In genomic region chr15:38994310-38994709, GRCh38 we compare ENCODE assay signal across 1 cellular context.
TF ChIP-seq lines count a peak whose summit lies in the region.

No MANE protein-coding gene starts in this region.

TF ChIP-seq in HepG2, 621 proteins besides CTCF, POLR2A, EP300 and RAD21 (continued from another document):
- no peak for TF ChIP-seq TEAD3 (CRISPR knock-in tag; optimal IDR thresholded peaks at IDR 0.05; ENCODE audit: borderline replicate concordance)
- no peak for TF ChIP-seq SMYD3 (CRISPR knock-in tag; IDR thresholded peaks at IDR 0.05)
- TF ChIP-seq ZNF44 (CRISPR knock-in tag; IDR thresholded peaks at IDR 0.05), result no peak
- TF ChIP-seq SETDB1 (CRISPR knock-in tag; IDR thresholded peaks at IDR 0.05; ENCODE audit: borderline replicate concordance), result no peak
- TF ChIP-seq HNRNPH1 (optimal IDR thresholded peaks at IDR 0.05; ENCODE audit: low read depth, low read length), result no peak
- TF ChIP-seq ZNF850 (CRISPR knock-in tag; conservative IDR thresholded peaks at IDR 0.05), result no peak
- no peak for TF ChIP-seq ZNF530 (CRISPR knock-in tag; IDR thresholded peaks at IDR 0.05; ENCODE audit: low read depth)
- no peak for TF ChIP-seq TAF15 (IDR thresholded peaks at IDR 0.05; ENCODE audit: low read depth, low read length, poor library complexity, severe bottlenecking)
- no peak for TF ChIP-seq KLF16 (CRISPR knock-in tag; IDR thresholded peaks at IDR 0.05)
- TF ChIP-seq ZNF75D (CRISPR knock-in tag; IDR thresholded peaks at IDR 0.05; ENCODE audit: borderline replicate concordance), result no peak
- no peak for TF ChIP-seq ZNF143 (CRISPR knock-in tag; IDR thresholded peaks at IDR 0.05)
- no peak for TF ChIP-seq ZGPAT (CRISPR knock-in tag; IDR thresholded peaks at IDR 0.05)
- TF ChIP-seq SMAD9 (CRISPR knock-in tag; IDR thresholded peaks at IDR 0.05), result no peak
- no peak for TF ChIP-seq ZFP36 (IDR thresholded peaks at IDR 0.05; ENCODE audit: borderline replicate concordance, low read depth, low read length, partially characterized antibody)
